In the genomic region with DNA sequence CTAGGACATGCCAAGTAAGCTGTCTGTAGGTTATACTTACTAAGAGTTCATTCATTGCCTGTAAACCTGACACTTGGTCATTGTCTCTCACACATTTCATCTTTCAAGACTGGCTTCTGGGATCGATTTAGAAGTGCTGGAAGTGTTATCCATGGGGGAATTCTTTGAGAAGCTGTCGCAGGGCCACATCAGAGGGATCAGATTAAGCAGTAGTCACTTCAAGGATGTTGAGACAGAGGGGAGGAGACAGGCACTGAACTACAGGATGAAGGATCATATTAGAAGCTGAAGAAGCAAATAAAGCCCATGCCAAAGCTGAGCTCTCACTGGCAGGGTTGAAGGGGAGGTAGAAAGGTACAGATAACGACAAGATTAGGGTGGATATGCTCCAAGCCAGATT, we compare ENCODE assay signal across 24 cellular contexts. TPM values are rescaled to one million over a fixed set of nuclear protein-coding genes. Genes with fewer than 3 reads are reported as not detected.
DNase-seq lines count a peak whose midpoint lies in the region; ATAC-seq and TF ChIP-seq lines count a peak whose summit lies in the region.
"Had no signal": no experiment of that assay in that cellular context is flagged by ENCODE, and none has a peak within 500 bp of the region (broad histone marks: within the 10 kb centered on the region; RNA-seq: fewer than 3 reads in every experiment).

No MANE protein-coding gene starts in this region.

- no peak for TF ChIP-seq POLR2A in vagina (IDR thresholded peaks at IDR 0.05)

- BruUV-seq in Panc1 (replicated peaks; lab: Mats Ljungman, UMichigan), result no TSS peak

- CTCF ChIA-PET in Panc1 (lab: Charles Lee), result interaction anchor here (0.6 kb wide), 1 partner anchor 56 kb away, joined by 8 read pairs; no protein-coding TSS in a partner anchor

- H3F3A ChIP-seq in GM23338 (replicated peaks; ENCODE audit: low read depth), result no peaks in the 10 kb centered on the region

- no peak for TF ChIP-seq CTCF in GM23338 (conservative IDR thresholded peaks at IDR 0.05; ENCODE audit: low read depth in 2 of 2)
- TF ChIP-seq CTCF in Panc1 (IDR thresholded peaks at IDR 0.05), result no peak
- TF ChIP-seq CTCF in fibroblast of mammary gland (conservative IDR thresholded peaks at IDR 0.05; ENCODE audit: control insufficient read depth, insufficient read depth, low read depth, low read length), result no peak
- no peak for TF ChIP-seq CTCF in osteocyte (IDR thresholded peaks at IDR 0.05)
- TF ChIP-seq CTCF in vagina (IDR thresholded peaks at IDR 0.05), result no peak

- no peaks in the 10 kb centered on the region for H3K79me2 ChIP-seq in GM23338 (replicated peaks; ENCODE audit: insufficient read depth)

- ATAC-seq in GM23338 (no peak), Panc1 (no peak), GM21576 (IDR thresholded peaks at IDR 0.05; ENCODE audit: unreplicated experiment) (no peak), HG03135 (IDR thresholded peaks at IDR 0.05; ENCODE audit: unreplicated experiment) (no peak)
- ATAC-seq: CD8-positive, alpha-beta T cell; natural killer cell treated with Interleukin-12 subunit alpha and Interleukin-12 subunit beta and Interleukin-15 and Interleukin-18, amount 100 ng/mL, for 72 hours had no signal

- no peak overlapping the region for H3K4me2 ChIP-seq in GM23338

- H3K36me3 ChIP-seq in GM23338 (ENCODE audit: insufficient read depth) (no peaks in the 10 kb centered on the region), Panc1 (ENCODE audit: control insufficient read depth, insufficient read depth, low read length) (no peaks in the 10 kb centered on the region), vagina (no peaks in the 10 kb centered on the region)
- H3K36me3 ChIP-seq: HAP-1, prostate gland, tibial nerve had no signal

- peaks cover 39% of the 10 kb centered on the region for H3K4me1 Mint-ChIP-seq in GM23338
- H3K4me1 Mint-ChIP-seq in osteocyte (ENCODE audit: unreplicated experiment), result peaks cover 46% of the 10 kb centered on the region
- H3K4me1 Mint-ChIP-seq: memory B cell had no signal

- H3K27ac Mint-ChIP-seq in GM23338 (no peak overlapping the region), osteocyte (ENCODE audit: unreplicated experiment) (peak overlapping the region; percentile 98)
- H3K27ac Mint-ChIP-seq: activated CD4-positive, alpha-beta T cell treated with anti-CD3 and anti-CD28 coated beads, Interleukin-2, amount 10 ng/mL, durations not matched to agents 7 days and 5 days; activated T-helper 17 cell treated with anti-CD3 and anti-CD28 coated beads, Interleukin-2, amount 50 U/mL, for 72 hours; CD8-positive, alpha-beta T cell; memory B cell; natural killer cell treated with Interleukin-12 subunit alpha and Interleukin-12 subunit beta and Interleukin-15 and Interleukin-18, amount 100 ng/mL, for 72 hours; T-helper 1 cell treated with Interleukin-12 subunit alpha and Interleukin-12 subunit beta and Interleukin-4 antibody, amounts not matched to agents 30 μg/mL and 1 μg/mL, for 36 hours had no signal

- H3K27me3 Mint-ChIP-seq in GM23338 (ENCODE audit: insufficient read depth, low read depth, poor library complexity) (peaks cover 1% of the 10 kb centered on the region), osteocyte (ENCODE audit: unreplicated experiment) (no peaks in the 10 kb centered on the region)

- intact Hi-C loops in Panc1 (cut with micrococcal nuclease; ENCODE audit: unreplicated experiment), result no loop called here
- intact Hi-C loops in vagina (cut with DNase I), result no loop called here

- H3K4me3 ChIP-seq in GM23338, result no peak overlapping the region
- no peak overlapping the region for H3K4me3 ChIP-seq in Panc1 (ENCODE audit: low read depth in 2 of 2, low read length in 2 of 2)
- no peak overlapping the region for H3K4me3 ChIP-seq in fibroblast of mammary gland (ENCODE audit: control insufficient read depth, low read depth, low read length)
- no peak overlapping the region for H3K4me3 ChIP-seq in vagina
- H3K4me3 ChIP-seq: HAP-1, prostate gland, skin epidermis, tibial nerve had no signal

- H3K9me3 Mint-ChIP-seq in GM23338, result no peaks in the 10 kb centered on the region
- no peaks in the 10 kb centered on the region for H3K9me3 Mint-ChIP-seq in osteocyte (ENCODE audit: unreplicated experiment)
- H3K9me3 Mint-ChIP-seq: activated CD4-positive, alpha-beta T cell treated with anti-CD3 and anti-CD28 coated beads, Interleukin-2, amount 10 ng/mL, durations not matched to agents 7 days and 5 days; activated T-helper 17 cell treated with anti-CD3 and anti-CD28 coated beads, Interleukin-2, amount 50 U/mL, for 72 hours; CD8-positive, alpha-beta T cell; memory B cell; natural killer cell treated with Interleukin-12 subunit alpha and Interleukin-12 subunit beta and Interleukin-15 and Interleukin-18, amount 100 ng/mL, for 72 hours; T-helper 1 cell treated with Interleukin-12 subunit alpha and Interleukin-12 subunit beta and Interleukin-4 antibody, amounts not matched to agents 30 μg/mL and 1 μg/mL, for 36 hours had no signal

- H3K9me2 ChIP-seq in GM23338 (ENCODE audit: insufficient read depth), result no peaks in the 10 kb centered on the region

- DNase-seq in GM23338 (ENCODE audit: low spot score) (no peak), Panc1 (ENCODE audit: low read depth, low spot score) (no peak), fibroblast of mammary gland (ENCODE audit: low read depth) (peak; percentile 22), osteocyte (ENCODE audit: extremely low spot score, unreplicated experiment) (no peak), ureter (ENCODE audit: low spot score) (no peak), vagina (ENCODE audit: extremely low spot score in 2 of 2) (no peak)
- DNase-seq: activated CD4-positive, alpha-beta T cell treated with anti-CD3 and anti-CD28 coated beads, Interleukin-2, amount 10 ng/mL, durations not matched to agents 7 days and 5 days; CD8-positive, alpha-beta T cell; DMS79 treated with DMSO at 0.1 percent for 48 hours; kidney glomerular epithelial cell; NCI-H146; SHP77 treated with DMSO at 0.1 percent for 48 hours; stimulated activated CD4-positive, alpha-beta T cell treated with anti-CD3 and anti-CD28 coated beads, Interleukin-2, amount 100 ng/mL, for 48 hours; stimulated activated naive CD8-positive, alpha-beta T cell treated with anti-CD3 and anti-CD28 coated beads, Interleukin-15, Interleukin-2, amounts not matched to agents 100 U/mL and 50 U/mL, for 24 hours had no signal

- POLR2A ChIA-PET in Panc1 (lab: Charles Lee), result no interaction called here

- H4K20me1 ChIP-seq in GM23338 (replicated peaks; ENCODE audit: insufficient read depth), result no peaks in the 10 kb centered on the region

- H3K36me3 Mint-ChIP-seq in GM23338 (ENCODE audit: low read depth), result no peaks in the 10 kb centered on the region
- no peaks in the 10 kb centered on the region for H3K36me3 Mint-ChIP-seq in osteocyte (ENCODE audit: unreplicated experiment)
- H3K36me3 Mint-ChIP-seq: CD8-positive, alpha-beta T cell; memory B cell; natural killer cell treated with Interleukin-12 subunit alpha and Interleukin-12 subunit beta and Interleukin-15 and Interleukin-18, amount 100 ng/mL, for 72 hours had no signal

- in situ Hi-C loops in Panc1 (cut with HindIII; ENCODE audit: low pct_unique_long_range_greater_than_20kb, low sequenced_read_pairs), result no loop called here

- no peak overlapping the region for H3K27ac ChIP-seq in GM23338 (ENCODE audit: low read depth)
- peak overlapping the region; percentile 48; the same call in 1 of the 2 replicates for H3K27ac ChIP-seq in Panc1 (ENCODE audit: low read length)
- no peak overlapping the region for H3K27ac ChIP-seq in vagina
- H3K27ac ChIP-seq: prostate gland, tibial nerve had no signal

- 0 out of 2 replicates have a peak overlapping the region, but pooled peaks have one; percentile 45 for H2AFZ ChIP-seq in GM23338

- no peak overlapping the region for H3K4me3 Mint-ChIP-seq in GM23338
- no peak overlapping the region for H3K4me3 Mint-ChIP-seq in osteocyte (ENCODE audit: unreplicated experiment)
- H3K4me3 Mint-ChIP-seq: activated CD4-positive, alpha-beta T cell treated with anti-CD3 and anti-CD28 coated beads, Interleukin-2, amount 10 ng/mL, durations not matched to agents 7 days and 5 days; activated T-helper 17 cell treated with anti-CD3 and anti-CD28 coated beads, Interleukin-2, amount 50 U/mL, for 72 hours; CD8-positive, alpha-beta T cell; memory B cell; natural killer cell treated with Interleukin-12 subunit alpha and Interleukin-12 subunit beta and Interleukin-15 and Interleukin-18, amount 100 ng/mL, for 72 hours; T-helper 1 cell treated with Interleukin-12 subunit alpha and Interleukin-12 subunit beta and Interleukin-4 antibody, amounts not matched to agents 30 μg/mL and 1 μg/mL, for 36 hours had no signal

- H3K27me3 ChIP-seq in GM23338 (ENCODE audit: insufficient read depth) (no peaks in the 10 kb centered on the region), Panc1 (ENCODE audit: control insufficient read depth, insufficient read depth, low read length) (no peaks in the 10 kb centered on the region), vagina (no peaks in the 10 kb centered on the region)
- H3K27me3 ChIP-seq: tibial nerve had no signal

- H3K4me1 ChIP-seq in GM23338 (ENCODE audit: insufficient read depth), result peaks cover 28% of the 10 kb centered on the region
- peaks cover 8% of the 10 kb centered on the region; the same call in 1 of the 2 replicates for H3K4me1 ChIP-seq in Panc1 (ENCODE audit: control insufficient read depth, insufficient read depth, low read length)
- no peaks in the 10 kb centered on the region for H3K4me1 ChIP-seq in vagina
- H3K4me1 ChIP-seq: prostate gland had no signal

- H3K9me3 ChIP-seq in Panc1 (ENCODE audit: control insufficient read depth, insufficient read depth, low read depth, low read length), result no peaks in the 10 kb centered on the region
- no peaks in the 10 kb centered on the region for H3K9me3 ChIP-seq in vagina
- H3K9me3 ChIP-seq: HAP-1, prostate gland, tibial nerve had no signal

RNA-seq across cellular contexts. Expression of a gene that starts 49.0 kb away (rescaled TPM):
- not detected in 2 replicates for total RNA-seq in GM23338 (2014; rRNA removed; shearing (Covaris generic))
- polyA plus RNA-seq in GM23338 (2016; fragmentation: Nextera tagmentation; extraction: Ambion mirVana), result 0.16 and 0.27 TPM in 2 replicates
- total RNA-seq in Panc1 (2021; ENCODE audit: unreplicated experiment), result 4.8 TPM
- polyA plus RNA-seq in Panc1 (2012; ENCODE audit: insufficient read length), result 1.3 TPM
- 0.47 and 0.70 TPM in 2 replicates for total RNA-seq in osteocyte
- total RNA-seq in ureter, result 2.3 TPM
- not detected for total RNA-seq in vagina
- total RNA-seq: activated CD4-positive, alpha-beta T cell treated with anti-CD3 and anti-CD28 coated beads, Interleukin-2, amount 10 ng/mL, durations not matched to agents 7 days and 5 days; activated T-helper 17 cell treated with anti-CD3 and anti-CD28 coated beads, Interleukin-2, amount 50 U/mL, for 72 hours; CD8-positive, alpha-beta T cell; natural killer cell treated with Interleukin-12 subunit alpha and Interleukin-12 subunit beta and Interleukin-15 and Interleukin-18, amount 100 ng/mL, for 72 hours had no signal
